In the genomic region with DNA sequence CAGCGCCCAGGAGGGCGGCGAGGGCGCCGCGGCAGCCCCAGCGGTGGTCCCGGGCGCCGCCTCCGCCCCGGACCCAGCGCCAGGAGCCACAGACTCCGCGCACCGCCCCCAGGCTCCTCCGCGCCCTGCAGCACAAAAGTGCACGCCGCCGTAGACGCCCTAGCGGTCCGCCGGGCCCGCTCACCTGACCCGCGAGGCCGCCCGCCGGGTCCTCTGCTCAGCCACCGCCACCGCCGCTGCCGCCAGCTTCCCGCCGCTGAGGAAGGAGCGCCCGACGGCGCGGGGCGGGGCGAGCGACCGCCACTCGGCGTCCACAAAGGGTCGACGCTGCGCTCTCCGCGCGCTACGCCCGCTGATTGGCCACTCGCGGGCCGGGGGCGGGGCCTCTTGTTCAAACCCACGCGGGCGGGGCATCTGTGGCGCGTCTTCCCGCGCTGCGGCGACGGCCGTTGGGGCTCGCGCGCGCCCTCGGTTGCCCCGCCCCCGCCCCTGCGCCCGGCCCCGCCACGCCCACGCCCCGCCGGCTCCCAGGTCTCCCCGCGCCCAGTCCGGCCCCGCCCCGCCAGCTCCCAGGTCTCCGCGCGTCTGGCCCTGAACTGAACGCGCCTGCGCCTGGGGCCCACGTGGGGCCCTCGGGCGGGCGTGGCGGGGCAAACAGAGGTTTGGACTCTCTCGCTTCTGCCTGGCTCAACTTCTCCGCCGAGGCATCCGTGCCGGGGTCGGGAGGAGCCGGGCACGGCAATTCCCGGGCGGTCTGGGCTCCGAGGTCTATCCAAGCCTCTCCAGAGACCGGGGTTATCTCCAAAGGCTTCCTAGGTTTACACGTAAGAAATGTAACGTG, we compare ENCODE assay signal across 8 cellular contexts. TPM values are rescaled to one million over a fixed set of nuclear protein-coding genes. Genes with fewer than 3 reads are reported as not detected.
A peak's percentile ranks its signal among the peaks of the same experiment; 100 is the strongest.
DNase-seq lines count a peak whose midpoint lies in the region; ATAC-seq, FAIRE-seq and TF ChIP-seq lines count a peak whose summit lies in the region.

CDCA4 (minus strand) TSS at position 269 of the 841 bp plus-strand sequence. CDS start 9,154 bp downstream, outside the sequence.

- H3K9me3 Mint-ChIP-seq in activated T-cell treated with anti-CD3 and anti-CD28 coated beads, Interleukin-2, amount 50 U/mL, for 72 hours: peaks cover 0 to 1% of the 10 kb centered on the region in 2 donors
- H3K9me3 Mint-ChIP-seq in naive B cell: no peaks in the 10 kb centered on the region
- no peaks in the 10 kb centered on the region for H3K9me3 Mint-ChIP-seq in stimulated activated memory B cell treated with anti-CD40 and anti-IgM and Interleukin-4, amounts not matched to agents 10 μg/mL and 1 μg/mL and 100 μg/mL, for 72 hours

- H3K36me3 Mint-ChIP-seq in activated T-cell treated with anti-CD3 and anti-CD28 coated beads, Interleukin-2, amount 50 U/mL, for 72 hours (ENCODE audit: insufficient read depth in 2 of 2): peaks cover 8 to 16% of the 10 kb centered on the region in 2 donors
- H3K36me3 Mint-ChIP-seq in naive B cell: no peaks in the 10 kb centered on the region
- H3K36me3 Mint-ChIP-seq in stimulated activated memory B cell treated with anti-CD40 and anti-IgM and Interleukin-4, amounts not matched to agents 10 μg/mL and 1 μg/mL and 100 μg/mL, for 72 hours: peaks cover 16% of the 10 kb centered on the region

- intact Hi-C loops in esophagus squamous epithelium (cut with DNase I): no loop called here

- H3K4me3 Mint-ChIP-seq in activated T-cell treated with anti-CD3 and anti-CD28 coated beads, Interleukin-2, amount 50 U/mL, for 72 hours: peak within 1 kb of the TSS; percentile 98
- peak within 1 kb of the TSS; percentile 77 to 96 (median 94) for H3K4me3 Mint-ChIP-seq in naive B cell
- H3K4me3 Mint-ChIP-seq in stimulated activated memory B cell treated with anti-CD40 and anti-IgM and Interleukin-4, amounts not matched to agents 10 μg/mL and 1 μg/mL and 100 μg/mL, for 72 hours: peak within 1 kb of the TSS; percentile 88

- peaks cover 38% of the 10 kb centered on the region for H3K4me1 ChIP-seq in KMS-11 (ENCODE audit: low read depth, poor library complexity, severe bottlenecking)
- H3K4me1 ChIP-seq in esophagus squamous epithelium: peaks cover 19 to 72% (median 45%) of the 10 kb centered on the region in 3 donors

- ATAC-seq in GM21786 (IDR thresholded peaks at IDR 0.05; ENCODE audit: unreplicated experiment) (peak; percentile 76), naive B cell (ENCODE audit: low read depth in 2 of 2) (peak; percentile 77 to 79)
- ATAC-seq in activated T-cell treated with anti-CD3 and anti-CD28 coated beads, Interleukin-2, amount 50 U/mL, for 72 hours (replicated peaks in 1 of 2): peak; percentile 81 to 85
- peak; percentile 94 for ATAC-seq in stimulated activated memory B cell treated with anti-CD40 and anti-IgM and Interleukin-4, amounts not matched to agents 10 μg/mL and 1 μg/mL and 100 μg/mL, for 72 hours

- H3K9ac ChIP-seq in KMS-11: peak within 1 kb of the TSS; percentile 87

- no peaks in the 10 kb centered on the region for H3K36me3 ChIP-seq in KMS-11 (ENCODE audit: insufficient read depth)
- no peaks in the 10 kb centered on the region for H3K36me3 ChIP-seq in esophagus squamous epithelium

- peak in 3 of 4 donors; percentile 75 to 84 (median 81) for TF ChIP-seq POLR2A in esophagus squamous epithelium (IDR thresholded peaks at IDR 0.05)

- no peak for FAIRE-seq in RCC 7860 (lab: Jason Lieb, UNC)

- H4K20me1 ChIP-seq in KMS-11 (ENCODE audit: insufficient read depth): peaks cover 29% of the 10 kb centered on the region

- H3K79me2 ChIP-seq in KMS-11 (ENCODE audit: insufficient read depth, low read depth): peaks cover 50% of the 10 kb centered on the region

- peak within 1 kb of the TSS; percentile 60 for H2AFZ ChIP-seq in KMS-11 (ENCODE audit: low read depth)

- H3K27ac ChIP-seq in KMS-11 (peak within 1 kb of the TSS; percentile 73), esophagus squamous epithelium (peak within 1 kb of the TSS; percentile 93 to 97 (median 94))

- H3K27me3 ChIP-seq in KMS-11 (ENCODE audit: insufficient read depth, low read depth): no peaks in the 10 kb centered on the region
- no peaks in the 10 kb centered on the region for H3K27me3 ChIP-seq in esophagus squamous epithelium

- H3K4me2 ChIP-seq in KMS-11: peak within 1 kb of the TSS; percentile 89

- DNase-seq in DMS79 (lab: John Stamatoyannopoulos, UW) (peak; percentile 100), RCC 7860 (ENCODE audit: low spot score) (peak; percentile 75), esophagus squamous epithelium (lab: John Stamatoyannopoulos, UW) (peak; percentile 86), naive B cell (peak; percentile 98)
- DNase-seq in activated T-cell treated with anti-CD3 and anti-CD28 coated beads, Interleukin-2, amount 50 U/mL, for 72 hours: peak; percentile 99

- H3K4me3 ChIP-seq in KMS-11 (IDR thresholded peaks at IDR 0.05; ENCODE audit: insufficient read depth, low read depth, low read length) (no peak within 1 kb of the TSS), esophagus squamous epithelium (peak within 1 kb of the TSS; percentile 68 to 98 (median 96))

- TF ChIP-seq CTCF in KMS-11 (conservative IDR thresholded peaks at IDR 0.05; ENCODE audit: low read depth, low read length): no peak
- TF ChIP-seq CTCF in esophagus squamous epithelium (IDR thresholded peaks at IDR 0.05): peak in 3 of 6 experiments; percentile 7 to 28 (median 23)

- H3K9me3 ChIP-seq in esophagus squamous epithelium: no peaks in the 10 kb centered on the region

- peaks cover 81% of the 10 kb centered on the region for H3K4me1 Mint-ChIP-seq in activated T-cell treated with anti-CD3 and anti-CD28 coated beads, Interleukin-2, amount 50 U/mL, for 72 hours (ENCODE audit: low read depth)
- H3K4me1 Mint-ChIP-seq in naive B cell: peaks cover 19 to 45% (median 32%) of the 10 kb centered on the region in 3 donors
- peaks cover 66% of the 10 kb centered on the region for H3K4me1 Mint-ChIP-seq in stimulated activated memory B cell treated with anti-CD40 and anti-IgM and Interleukin-4, amounts not matched to agents 10 μg/mL and 1 μg/mL and 100 μg/mL, for 72 hours

- peak within 1 kb of the TSS; percentile 87 for H3K27ac Mint-ChIP-seq in activated T-cell treated with anti-CD3 and anti-CD28 coated beads, Interleukin-2, amount 50 U/mL, for 72 hours
- peak within 1 kb of the TSS; percentile 79 to 96 (median 94) for H3K27ac Mint-ChIP-seq in naive B cell
- H3K27ac Mint-ChIP-seq in stimulated activated memory B cell treated with anti-CD40 and anti-IgM and Interleukin-4, amounts not matched to agents 10 μg/mL and 1 μg/mL and 100 μg/mL, for 72 hours: peak within 1 kb of the TSS; percentile 91

- H3K27me3 Mint-ChIP-seq in activated T-cell treated with anti-CD3 and anti-CD28 coated beads, Interleukin-2, amount 50 U/mL, for 72 hours (ENCODE audit: low read depth): no peaks in the 10 kb centered on the region
- H3K27me3 Mint-ChIP-seq in naive B cell: no peaks in the 10 kb centered on the region
- H3K27me3 Mint-ChIP-seq in stimulated activated memory B cell treated with anti-CD40 and anti-IgM and Interleukin-4, amounts not matched to agents 10 μg/mL and 1 μg/mL and 100 μg/mL, for 72 hours: no peaks in the 10 kb centered on the region

- WGBS in esophagus squamous epithelium, 2 donors: 0 to 4% methylated on average over 2 to 5 of the region's 115 CpGs

RNA-seq across cellular contexts. Expression of gene CDCA4, which starts in this region (rescaled TPM):
- total RNA-seq in activated T-cell treated with anti-CD3 and anti-CD28 coated beads, Interleukin-2, amount 50 U/mL, for 72 hours: 10 to 100 TPM; 56.8 to 57.5 TPM
- 10 to 100 TPM; 15.3 to 35.0 (median 23.3) TPM for total RNA-seq in esophagus squamous epithelium
- 10 to 100 TPM in 1 of 6 donors, 1 to 10 TPM in 5; 4.6 to 11.9 (median 6.7) TPM for polyA plus RNA-seq in naive B cell (ENCODE audit: low read depth in 6 of 6)
